In the genomic region with DNA sequence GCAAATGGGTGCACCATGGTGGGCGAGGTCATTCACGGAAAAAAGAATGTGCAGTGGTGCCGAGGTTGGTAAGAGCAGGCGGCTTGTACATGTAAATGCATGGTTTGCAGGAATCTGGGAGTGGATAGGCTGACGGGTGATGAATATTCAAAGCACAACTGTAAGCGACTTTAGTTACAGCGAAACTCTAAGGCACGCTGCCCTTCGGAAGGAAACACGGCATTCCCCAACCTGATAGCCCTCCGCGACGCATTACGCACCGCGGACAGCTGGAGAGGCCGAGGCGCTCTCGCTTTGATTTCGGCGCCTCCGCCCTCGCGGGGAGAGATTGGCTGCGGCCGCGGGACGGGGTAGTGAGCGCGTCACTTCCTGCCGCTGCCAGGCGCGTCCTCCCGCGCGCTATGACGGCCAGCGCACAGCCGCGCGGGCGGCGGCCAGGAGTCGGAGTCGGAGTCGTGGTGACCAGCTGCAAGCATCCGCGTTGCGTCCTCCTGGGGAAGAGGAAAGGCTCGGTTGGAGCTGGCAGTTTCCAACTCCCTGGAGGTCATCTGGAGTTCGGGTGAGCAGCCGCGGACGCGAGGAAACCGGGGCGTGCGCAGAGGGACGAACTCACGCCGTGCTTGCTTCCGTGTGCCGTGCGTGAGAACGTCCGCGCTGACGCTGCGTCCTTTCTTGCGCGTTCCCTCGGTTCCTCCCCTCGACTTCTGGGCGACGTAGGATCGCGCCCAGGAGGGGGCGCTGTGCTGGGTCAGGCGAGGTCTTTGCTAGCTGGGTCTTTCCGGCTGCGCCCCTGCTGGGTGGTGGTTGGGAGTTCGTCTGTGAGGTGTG, we compare ENCODE assay signal across 8 cellular contexts. TPM values are rescaled to one million over a fixed set of nuclear protein-coding genes. Genes with fewer than 3 reads are reported as not detected.
DNase-seq lines count a peak whose midpoint lies in the region; ATAC-seq, FAIRE-seq and TF ChIP-seq lines count a peak whose summit lies in the region.

A gene (plus strand): TSS at position 381 of the 828 bp plus-strand sequence. CDS start 21 bp downstream, at position 402.

- H3K27me3 ChIP-seq in BLaER1 treated with 17β-estradiol and CSF1 and Interleukin-3, amounts not matched to agents 10 nM and 100 nM = no peaks in the 10 kb centered on the region

- peaks cover 34% of the 10 kb centered on the region for H3K4me1 Mint-ChIP-seq in activated CD4-positive, alpha-beta T cell treated with anti-CD3 and anti-CD28 coated beads for 36 hours

- peak; percentile 99 for FAIRE-seq in GM19239 (lab: Jason Lieb, UNC)

- H3K27ac ChIP-seq in BLaER1 treated with 17β-estradiol and CSF1 and Interleukin-3, amounts not matched to agents 10 nM and 100 nM = peak within 1 kb of the TSS; percentile 84 to 99 (median 92)

- intact Hi-C loops in activated CD4-positive, alpha-beta T cell treated with anti-CD3 and anti-CD28 coated beads for 36 hours (cut with DNase I, micrococcal nuclease) = loop anchor here (1.0 to 10.0 kb wide), 14 partner anchors 36 to 1855 kb away; a partner anchor contains a TSS

- peaks cover 0 to 12% (median 0%) of the 10 kb centered on the region in 11 experiments; a peak in 1 of 22 replicates for H4K20me1 ChIP-seq in BLaER1 treated with 17β-estradiol and CSF1 and Interleukin-3, amounts not matched to agents 10 nM and 100 nM

- peaks cover 14 to 63% (median 45%) of the 10 kb centered on the region in 11 experiments for H3K36me3 ChIP-seq in BLaER1 treated with 17β-estradiol and CSF1 and Interleukin-3, amounts not matched to agents 10 nM and 100 nM

- DNase-seq in GM19239 (ENCODE audit: insufficient read length, low spot score) (peak; percentile 85), NCI-H524 (lab: John Stamatoyannopoulos, UW) (peak; percentile 89 to 95), choroid plexus epithelial cell (ENCODE audit: low read depth) (peak; percentile 98), kidney glomerular epithelial cell (lab: John Stamatoyannopoulos, UW) (peak; percentile 94)
- DNase-seq in activated CD4-positive, alpha-beta T cell treated with anti-CD3 and anti-CD28 coated beads for 36 hours = peak; percentile 98
- DNase-seq in stimulated activated CD4-positive, alpha-beta T cell treated with anti-CD3 and anti-CD28 coated beads, Interleukin-1b, Interleukin-23, amount 100 ng/mL, for 1 hour (ENCODE audit: low read depth in 2 of 2) = peak; percentile 81 to 88

- no peaks in the 10 kb centered on the region for H3K27me3 Mint-ChIP-seq in activated CD4-positive, alpha-beta T cell treated with anti-CD3 and anti-CD28 coated beads for 36 hours

- peak within 1 kb of the TSS; percentile 79 to 96 (median 88) for H3K4me2 ChIP-seq in BLaER1 treated with 17β-estradiol and CSF1 and Interleukin-3, amounts not matched to agents 10 nM and 100 nM

- H3K9ac ChIP-seq in BLaER1 treated with 17β-estradiol and CSF1 and Interleukin-3, amounts not matched to agents 10 nM and 100 nM = peak within 1 kb of the TSS; percentile 83 to 97 (median 90)

- POLR2A ChIA-PET in activated CD4-positive, alpha-beta T cell treated with anti-CD3 and anti-CD28 coated beads for 36 hours (lab: Charles Lee) = interaction anchor here (0.6 to 1.8 kb wide), 5 partner anchors 37 to 540 kb away, joined by 3 to 8 read pairs (median 3); a partner anchor contains a TSS

- H3K4me1 ChIP-seq in BLaER1 treated with 17β-estradiol and CSF1 and Interleukin-3, amounts not matched to agents 10 nM and 100 nM = peaks cover 26 to 45% (median 30%) of the 10 kb centered on the region in 10 experiments

- peak; percentile 99 for TF ChIP-seq CTCF in choroid plexus epithelial cell (conservative IDR thresholded peaks at IDR 0.05; ENCODE audit: low read depth, low read length)

- H3K4me3 ChIP-seq in BLaER1 treated with 17β-estradiol and CSF1 and Interleukin-3, amounts not matched to agents 10 nM and 100 nM = peak within 1 kb of the TSS; percentile 57 to 79 (median 70)
- H3K4me3 ChIP-seq in choroid plexus epithelial cell (ENCODE audit: low read depth, low read length) = peak within 1 kb of the TSS; percentile 84

- H3K36me3 Mint-ChIP-seq in activated CD4-positive, alpha-beta T cell treated with anti-CD3 and anti-CD28 coated beads for 36 hours (ENCODE audit: low read depth) = peaks cover 34% of the 10 kb centered on the region

- peak within 1 kb of the TSS; percentile 96 for H3K27ac Mint-ChIP-seq in activated CD4-positive, alpha-beta T cell treated with anti-CD3 and anti-CD28 coated beads for 36 hours

- peak within 1 kb of the TSS; percentile 97 for H3K4me3 Mint-ChIP-seq in activated CD4-positive, alpha-beta T cell treated with anti-CD3 and anti-CD28 coated beads for 36 hours

- no peaks in the 10 kb centered on the region for H3K9me3 Mint-ChIP-seq in activated CD4-positive, alpha-beta T cell treated with anti-CD3 and anti-CD28 coated beads for 36 hours (ENCODE audit: low read depth)

- peaks cover 20 to 27% (median 23%) of the 10 kb centered on the region in 11 experiments for H3K9me3 ChIP-seq in BLaER1 treated with 17β-estradiol and CSF1 and Interleukin-3, amounts not matched to agents 10 nM and 100 nM (replicated peaks in 1 of 11)

- peak; percentile 84 for ATAC-seq in HG03457 (IDR thresholded peaks at IDR 0.05; ENCODE audit: unreplicated experiment)
- ATAC-seq in activated CD4-positive, alpha-beta T cell treated with anti-CD3 and anti-CD28 coated beads for 36 hours = peak; percentile 89

- CTCF ChIA-PET in activated CD4-positive, alpha-beta T cell treated with anti-CD3 and anti-CD28 coated beads for 36 hours (lab: Charles Lee) = interaction anchor here (0.6 to 3.5 kb wide), 25 partner anchors 9 to 487 kb away, joined by 3 to 30 read pairs (median 4); a partner anchor contains a TSS

RNA-seq across cellular contexts. Expression of the gene that starts here (rescaled TPM):
- total RNA-seq in activated CD4-positive, alpha-beta T cell treated with anti-CD3 and anti-CD28 coated beads for 36 hours = 10 to 100 TPM; 12.3 to 18.2 TPM

Comparison
In these comparisons a context has a peak if more than half of its experiments do, and no peak if none do; other contexts are left out.
1. Peak in every context shown above with its lines: DNase-seq, ATAC-seq, H3K4me3 ChIP-seq and H3K27ac ChIP-seq.